Comparison of ENCODE assay signal across 8 cellular contexts in genomic region chr15:40942337-40942854, GRCh38. TPM values are rescaled to one million over a fixed set of nuclear protein-coding genes. Genes with fewer than 3 reads are reported as not detected.
A peak's percentile ranks its signal among the peaks of the same experiment; 100 is the strongest.
DNase-seq lines count a peak whose midpoint lies in the region; TF ChIP-seq lines count a peak whose summit lies in the region.

No MANE protein-coding gene starts in this region.

- no peaks in the 10 kb centered on the region for H3K27me3 ChIP-seq in esophagus (ENCODE audit: control insufficient read depth in 1 of 2, insufficient read depth in 2 of 2, low read length in 2 of 2)
- no peaks in the 10 kb centered on the region for H3K27me3 ChIP-seq in osteoblast (ENCODE audit: insufficient read depth, low read length)

- no peaks in the 10 kb centered on the region for H3K79me2 ChIP-seq in osteoblast (ENCODE audit: insufficient read depth, low read length)

- H2AFZ ChIP-seq in osteoblast (ENCODE audit: low read length): peak overlapping the region; percentile 96

- H3K4me1 ChIP-seq in esophagus (ENCODE audit: control insufficient read depth in 2 of 2, insufficient read depth in 2 of 2, low read length in 1 of 2): peaks cover under 1 to 10% of the 10 kb centered on the region in 2 donors
- peaks cover 13% of the 10 kb centered on the region for H3K4me1 ChIP-seq in osteoblast (ENCODE audit: insufficient read depth, low read length)

- H3K4me2 ChIP-seq in osteoblast (ENCODE audit: insufficient read depth, low read length): peak overlapping the region; percentile 92

- H3K9me3 ChIP-seq in esophagus (ENCODE audit: control insufficient read depth in 2 of 2, insufficient read depth in 1 of 2, low read depth in 1 of 2, low read length in 1 of 2) (no peaks in the 10 kb centered on the region), osteoblast (ENCODE audit: low read depth, low read length) (no peaks in the 10 kb centered on the region)

- TF ChIP-seq CTCF in osteoblast (IDR thresholded peaks at IDR 0.05; ENCODE audit: extremely low read depth, low read depth, low read length): no peak

- H3K27ac ChIP-seq in esophagus (ENCODE audit: low read depth in 2 of 2, low read length in 1 of 2) (peak overlapping the region; percentile 68 to 79), osteoblast (ENCODE audit: low read depth, low read length) (peak overlapping the region; percentile 62)

- peak; percentile 32 for DNase-seq in NCI-H748 (lab: John Stamatoyannopoulos, UW; ENCODE audit: unreplicated experiment)
- DNase-seq in NCI-H748 treated with DMSO at 0.1 percent for 48 hours (lab: John Stamatoyannopoulos, UW): no peak
- DNase-seq in RKO (ENCODE audit: low spot score): peak; percentile 49
- peak; percentile 73 for DNase-seq in osteoblast (ENCODE audit: insufficient read length, low spot score, missing footprints)
- DNase-seq in HCEC 1CT: no peak
- no peak for DNase-seq in AG08396 (ENCODE audit: low spot score)
- no peak for DNase-seq in NCI-H187 (lab: John Stamatoyannopoulos, UW)

- H4K20me1 ChIP-seq in osteoblast (ENCODE audit: insufficient read depth, low read length): no peaks in the 10 kb centered on the region

- WGBS in esophagus, 2 donors: 30 to 36% methylated on average over 15 of the region's 15 CpGs

- peak overlapping the region; percentile 52 to 54 for H3K4me3 ChIP-seq in esophagus (ENCODE audit: low read depth in 1 of 2, low read length in 2 of 2)
- H3K4me3 ChIP-seq in osteoblast (ENCODE audit: insufficient read depth, low read length): peak overlapping the region; percentile 76

- H3K36me3 ChIP-seq in esophagus (ENCODE audit: control insufficient read depth in 2 of 2, insufficient read depth in 2 of 2, low read length in 1 of 2) (no peaks in the 10 kb centered on the region), osteoblast (ENCODE audit: insufficient read depth, low read length) (no peaks in the 10 kb centered on the region)

RNA-seq across cellular contexts. Expression of gene CHAC1, which starts 10.9 kb away (rescaled TPM):
- 10 to 100 TPM; 21.1 to 70.9 TPM for polyA plus RNA-seq in esophagus
- total RNA-seq in osteoblast: 30.0 and 30.1 TPM in 2 replicates

RNA-seq across cellular contexts. Expression of gene DLL4, which starts 13.3 kb away (rescaled TPM):
- 1 to 10 TPM; 1.8 to 1.9 TPM for polyA plus RNA-seq in esophagus
- total RNA-seq in osteoblast: not detected in 2 replicates

RNA-seq across cellular contexts. Expression of gene VPS18, which starts 48.1 kb away (rescaled TPM):
- polyA plus RNA-seq in esophagus: 1 to 10 TPM; 6.8 to 7.6 TPM
- total RNA-seq in osteoblast: 55.4 and 60.8 TPM in 2 replicates

Comparison
In these comparisons a context has a peak if more than half of its experiments do, and no peak if none do; other contexts are left out.
1. DNase-seq: peak in NCI-H748 (single experiment), RKO (single experiment) and osteoblast (single experiment); none in NCI-H748 treated with DMSO at 0.1 percent for 48 hours (single experiment), HCEC 1CT (single experiment), AG08396 (single experiment) and NCI-H187 (0 of 2).